ENCODE assay signal across 18 cellular contexts in the genomic region with DNA sequence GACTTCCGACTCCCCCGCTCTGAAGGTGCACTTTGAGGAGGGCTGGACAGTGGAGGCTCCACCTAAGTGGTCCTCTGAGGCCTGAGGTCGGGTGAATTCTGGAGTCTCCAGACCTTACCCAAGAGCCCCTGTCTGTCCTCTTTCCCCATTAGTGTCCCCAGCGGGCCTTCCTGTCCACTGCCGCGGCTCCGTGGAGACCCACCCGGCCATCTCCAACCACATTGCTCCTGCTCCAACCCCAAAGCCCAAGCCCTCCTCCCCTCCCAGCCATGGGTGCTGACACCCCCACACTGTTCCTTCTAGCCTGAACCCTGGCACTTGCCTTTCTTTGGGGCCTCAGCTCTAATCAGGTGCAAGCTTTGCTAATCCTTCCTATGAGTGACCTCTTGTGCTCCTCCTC.
DNase-seq lines count a peak whose midpoint lies in the region; ATAC-seq and TF ChIP-seq lines count a peak whose summit lies in the region.
"Had no signal": no experiment of that assay in that cellular context is flagged by ENCODE, and none has a peak within 500 bp of the region (broad histone marks: within the 10 kb centered on the region; RNA-seq: fewer than 3 reads in every experiment).

No MANE protein-coding gene starts in this region.

- H4K20me1 ChIP-seq in neural progenitor cell (ENCODE audit: low read depth) = no peaks in the 10 kb centered on the region

- peaks cover 4% of the 10 kb centered on the region for H3F3A ChIP-seq in neural progenitor cell (ENCODE audit: low read depth)

- H3K36me3 Mint-ChIP-seq in endodermal cell (ENCODE audit: low read depth) (no peaks in the 10 kb centered on the region), neural progenitor cell (no peaks in the 10 kb centered on the region)

- H3K27ac Mint-ChIP-seq in endodermal cell (no peak overlapping the region), neural progenitor cell (no peak overlapping the region)

- H3K4me3 Mint-ChIP-seq in endodermal cell = no peak overlapping the region
- H3K4me3 Mint-ChIP-seq in neural progenitor cell = no peak overlapping the region
- H3K4me3 Mint-ChIP-seq: CD4-positive, CD25-positive, alpha-beta regulatory T cell; CD8-positive, alpha-beta memory T cell; H9 had no signal

- H3K27me3 ChIP-seq in right atrium auricular region (no peaks in the 10 kb centered on the region), endodermal cell (ENCODE audit: control insufficient read depth, insufficient read depth, low read length, poor library complexity, severe bottlenecking) (no peaks in the 10 kb centered on the region), neural progenitor cell (no peaks in the 10 kb centered on the region), spleen (replicated peaks in 1 of 7) (peaks cover 0 to 6% (median 0%) of the 10 kb centered on the region in 7 donors), uterus (no peaks in the 10 kb centered on the region)
- H3K27me3 ChIP-seq: BE2C had no signal

- H3K79me2 ChIP-seq in neural progenitor cell (ENCODE audit: low read depth) = no peaks in the 10 kb centered on the region

- no peaks in the 10 kb centered on the region for H3K9me3 Mint-ChIP-seq in endodermal cell
- H3K9me3 Mint-ChIP-seq in neural progenitor cell = peaks cover 4% of the 10 kb centered on the region
- H3K9me3 Mint-ChIP-seq: CD4-positive, CD25-positive, alpha-beta regulatory T cell; CD8-positive, alpha-beta memory T cell had no signal

- H3K4me3 ChIP-seq in right atrium auricular region = no peak overlapping the region
- H3K4me3 ChIP-seq in endodermal cell (ENCODE audit: low read length) = no peak overlapping the region
- no peak overlapping the region for H3K4me3 ChIP-seq in neural progenitor cell
- no peak overlapping the region for H3K4me3 ChIP-seq in spleen
- H3K4me3 ChIP-seq in uterus = no peak overlapping the region
- H3K4me3 ChIP-seq: GM12878 had no signal

- peaks cover 12% of the 10 kb centered on the region for H3K27me3 Mint-ChIP-seq in endodermal cell (ENCODE audit: insufficient read depth)
- H3K27me3 Mint-ChIP-seq in neural progenitor cell (ENCODE audit: insufficient read depth, low read depth) = peaks cover 18% of the 10 kb centered on the region
- H3K27me3 Mint-ChIP-seq: CD4-positive, CD25-positive, alpha-beta regulatory T cell; CD8-positive, alpha-beta memory T cell had no signal

- DNase-seq in right atrium auricular region (ENCODE audit: low spot score) (no peak), left cardiac atrium (no peak), endodermal cell (no peak), neural progenitor cell (ENCODE audit: low spot score) (no peak), spleen (peak; percentile 38), uterus (no peak), caudate nucleus (lab: John Stamatoyannopoulos, UW) (no peak)
- DNase-seq: BE2C; C1 segment of cervical spinal cord; CD4-positive, CD25-positive, alpha-beta regulatory T cell; COR-L47; DMS 273 treated with DMSO at 0.1 percent for 48 hours; DMS53; DND-41; EL; H9 had no signal

- no peaks in the 10 kb centered on the region for H3K4me1 Mint-ChIP-seq in endodermal cell
- peaks cover 25% of the 10 kb centered on the region for H3K4me1 Mint-ChIP-seq in neural progenitor cell

- TF ChIP-seq CTCF in right atrium auricular region (IDR thresholded peaks at IDR 0.05) (no peak), endodermal cell (conservative IDR thresholded peaks at IDR 0.05) (no peak), neural progenitor cell (IDR thresholded peaks at IDR 0.05) (no peak), spleen (IDR thresholded peaks at IDR 0.05 in 8 of 11, conservative IDR thresholded peaks at IDR 0.05 in 3 of 11) (no peak), uterus (IDR thresholded peaks at IDR 0.05) (no peak)

- WGBS in endodermal cell (ENCODE audit: insufficient coverage in 1 of 2, insufficient read length in 1 of 2), 2 experiments = 83 to 92% methylated on average over 6 to 8 of the region's 8 CpGs
- 89 to 94% (median 89%) methylated on average over 8 of the region's 8 CpGs for WGBS in spleen, 5 donors

- no peak for ATAC-seq in left cardiac atrium
- ATAC-seq: GM12878 had no signal

- H3K27ac ChIP-seq in right atrium auricular region (peak overlapping the region; percentile 46 to 64), endodermal cell (ENCODE audit: low read depth, low read length) (peak overlapping the region; percentile 44), neural progenitor cell (no peak overlapping the region), spleen (no peak overlapping the region), uterus (no peak overlapping the region), caudate nucleus (ENCODE audit: low read depth, low read length) (no peak overlapping the region)

- intact Hi-C loops in left cardiac atrium (cut with DNase I) = loop anchor here in 1 of 2 donors (5.0 kb wide), 2 partner anchors 73 to 133 kb away; no protein-coding TSS in a partner anchor
- intact Hi-C loops in spleen (cut with DNase I; ENCODE audit: low total_unique reads) = no loop called here
- intact Hi-C loops in uterus (cut with DNase I; ENCODE audit: low total_unique reads) = no loop called here

- peaks cover 0 to 43% of the 10 kb centered on the region in 2 donors for H3K4me1 ChIP-seq in right atrium auricular region
- H3K4me1 ChIP-seq in endodermal cell (ENCODE audit: control insufficient read depth, insufficient read depth, low read length) = no peaks in the 10 kb centered on the region
- H3K4me1 ChIP-seq in neural progenitor cell = peaks cover 22% of the 10 kb centered on the region
- H3K4me1 ChIP-seq in spleen = no peaks in the 10 kb centered on the region
- H3K4me1 ChIP-seq in uterus = no peaks in the 10 kb centered on the region
- H3K4me1 ChIP-seq: BE2C had no signal

- H3K9me3 ChIP-seq in right atrium auricular region (no peaks in the 10 kb centered on the region), endodermal cell (ENCODE audit: control insufficient read depth, low read length) (no peaks in the 10 kb centered on the region), neural progenitor cell (ENCODE audit: low read depth) (no peaks in the 10 kb centered on the region), spleen (no peaks in the 10 kb centered on the region), uterus (no peaks in the 10 kb centered on the region)
- H3K9me3 ChIP-seq: BE2C had no signal

- peak overlapping the region; percentile 34 for H3K4me2 ChIP-seq in neural progenitor cell

- H3K9ac ChIP-seq in endodermal cell (ENCODE audit: extremely low read depth, low read length, poor library complexity, severe bottlenecking) (no peak overlapping the region), neural progenitor cell (no peak overlapping the region)

- no peaks in the 10 kb centered on the region for H3K36me3 ChIP-seq in right atrium auricular region
- no peaks in the 10 kb centered on the region for H3K36me3 ChIP-seq in endodermal cell (ENCODE audit: control insufficient read depth, insufficient read depth, low read length)
- no peaks in the 10 kb centered on the region for H3K36me3 ChIP-seq in neural progenitor cell
- peaks cover 0 to 8% (median 0%) of the 10 kb centered on the region in 6 donors for H3K36me3 ChIP-seq in spleen
- H3K36me3 ChIP-seq in uterus = no peaks in the 10 kb centered on the region
- H3K36me3 ChIP-seq: BE2C had no signal

- no peak overlapping the region for H2AFZ ChIP-seq in neural progenitor cell (replicated peaks)

- no peak for TF ChIP-seq POLR2A in spleen (IDR thresholded peaks at IDR 0.05)
- no peak for TF ChIP-seq POLR2A in uterus (IDR thresholded peaks at IDR 0.05)

Comparison
In these comparisons a context has a peak if more than half of its experiments do, and no peak if none do; other contexts are left out.
1. H3K27ac ChIP-seq: peak in right atrium auricular region (2 of 2) and endodermal cell (single experiment); none in neural progenitor cell (single experiment), spleen (0 of 8), uterus (0 of 2) and caudate nucleus (single experiment).